18 cellular contexts compared by ENCODE assay signal in the genomic region with DNA sequence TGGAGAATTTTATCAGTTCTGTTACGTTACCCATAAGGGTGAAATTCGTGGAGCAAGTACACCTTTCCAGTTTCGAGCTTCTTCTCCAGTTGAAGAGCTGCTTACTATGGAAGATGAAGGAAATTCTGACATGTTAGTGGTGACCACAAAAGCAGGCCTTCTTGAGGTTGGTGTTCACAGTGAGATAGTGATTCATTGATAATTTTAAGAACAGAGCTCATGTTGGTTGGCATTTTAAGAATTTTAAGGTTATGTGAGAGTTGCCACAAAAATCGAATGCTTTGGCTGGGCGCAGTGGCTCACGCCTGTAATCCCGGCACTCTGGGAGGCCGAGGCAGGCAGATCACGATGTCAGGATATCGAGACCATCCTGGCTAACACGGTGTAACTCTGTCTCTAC.
"Had no signal": no experiment of that assay in that cellular context is flagged by ENCODE, and none has a peak within 500 bp of the region (broad histone marks: within the 10 kb centered on the region; RNA-seq: fewer than 3 reads in every experiment).

No MANE protein-coding gene starts in this region.

- ATAC-seq: effector memory CD8-positive, alpha-beta T cell; gastrocnemius medialis; heart right ventricle; naive thymus-derived CD8-positive, alpha-beta T cell; right lobe of liver had no signal

- DNase-seq: effector memory CD8-positive, alpha-beta T cell; gastrocnemius medialis; heart right ventricle; hypothalamus; kidney glomerular epithelial cell; mesendoderm; naive thymus-derived CD8-positive, alpha-beta T cell; posterior cingulate gyrus; right lobe of liver; stimulated activated naive CD4-positive, alpha-beta T cell; stomach; substantia nigra; transverse colon had no signal

- H3K27me3 ChIP-seq: esophagus muscularis mucosa, gastrocnemius medialis, heart right ventricle, neutrophil, right lobe of liver, stomach, transverse colon had no signal

- H3K4me3 ChIP-seq: esophagus muscularis mucosa, gastrocnemius medialis, heart right ventricle, right lobe of liver, stomach, thoracic aorta, transverse colon had no signal

- FAIRE-seq: islet of Langerhans had no signal

- H3K9me3 ChIP-seq: esophagus muscularis mucosa, gastrocnemius medialis, neutrophil, right lobe of liver, stomach, thoracic aorta, transverse colon had no signal

- H3K27ac ChIP-seq: epithelial cell of prostate, esophagus muscularis mucosa, gastrocnemius medialis, heart right ventricle, neutrophil, right lobe of liver, stomach, thoracic aorta, transverse colon had no signal

- H3K4me1 ChIP-seq: right lobe of liver had no signal
